25 cellular contexts compared by ENCODE assay signal in genomic region chr10:7874864-7875263, GRCh38.
"Had no signal": no experiment of that assay in that cellular context is flagged by ENCODE, and none has a peak within 500 bp of the region (broad histone marks: within the 10 kb centered on the region; RNA-seq: fewer than 3 reads in every experiment).

No MANE protein-coding gene starts in this region.

- H3K27ac Mint-ChIP-seq: dendritic cell treated with granulocyte-macrophage colony-stimulating factor and Interleukin-4, amounts not matched to agents 40 ng/mL and 50 ng/mL, for 4 days; effector memory CD8-positive, alpha-beta T cell; mesothelial cell of epicardium; naive B cell had no signal

- H3K27me3 Mint-ChIP-seq: dendritic cell treated with granulocyte-macrophage colony-stimulating factor and Interleukin-4, amounts not matched to agents 40 ng/mL and 50 ng/mL, for 4 days; effector memory CD8-positive, alpha-beta T cell; naive B cell had no signal

- H3K27me3 ChIP-seq: colonic mucosa, esophagus squamous epithelium, foreskin keratinocyte, gastrocnemius medialis, heart right ventricle, left lung had no signal

- DNase-seq: colonic mucosa; cortex of kidney; effector CD8-positive, alpha-beta T cell; effector memory CD8-positive, alpha-beta T cell; erythroblast; esophagus squamous epithelium; foreskin keratinocyte; gastrocnemius medialis; glutamatergic neuron; head of caudate nucleus; heart right ventricle; hippocampal formation; left cardiac atrium; left lung; left ventricle myocardium superior; lower lobe of right lung; mesenchymal stem cell; mucosa of descending colon; naive B cell had no signal

- H3K36me3 ChIP-seq: colonic mucosa, esophagus squamous epithelium, gastrocnemius medialis, heart right ventricle, left lung, lower lobe of right lung had no signal

- H3K4me3 ChIP-seq: colonic mucosa, esophagus squamous epithelium, gastrocnemius medialis, heart right ventricle, left lung, lower lobe of right lung, mucosa of descending colon had no signal

- H3K4me3 Mint-ChIP-seq: dendritic cell treated with granulocyte-macrophage colony-stimulating factor and Interleukin-4, amounts not matched to agents 40 ng/mL and 50 ng/mL, for 4 days; effector memory CD8-positive, alpha-beta T cell; mesothelial cell of epicardium; naive B cell had no signal

- FAIRE-seq: islet of Langerhans, keratinocyte had no signal

- H3K4me1 ChIP-seq: colonic mucosa, foreskin keratinocyte, left lung had no signal

- H3K27ac ChIP-seq: colonic mucosa, epithelial cell of prostate, esophagus squamous epithelium, foreskin keratinocyte, gastrocnemius medialis, heart right ventricle, left lung, lower lobe of right lung had no signal

- H3K9me3 Mint-ChIP-seq: dendritic cell treated with granulocyte-macrophage colony-stimulating factor and Interleukin-4, amounts not matched to agents 40 ng/mL and 50 ng/mL, for 4 days; effector memory CD8-positive, alpha-beta T cell; mesothelial cell of epicardium had no signal

- H3K9me3 ChIP-seq: colonic mucosa, esophagus squamous epithelium, gastrocnemius medialis, heart right ventricle, left lung, lower lobe of right lung, mucosa of descending colon had no signal

- ATAC-seq: effector memory CD8-positive, alpha-beta T cell; esophagus mucosa; foreskin keratinocyte; gastrocnemius medialis; heart right ventricle; left cardiac atrium; left lung; left ventricle myocardium superior; lower lobe of right lung; mucosa of descending colon had no signal

- H3K36me3 Mint-ChIP-seq: mesothelial cell of epicardium, naive B cell had no signal
